Comparison of ENCODE assay signal across 19 cellular contexts in genomic region chr13:23504188-23504587, GRCh38.
DNase-seq lines count a peak whose midpoint lies in the region; ATAC-seq and TF ChIP-seq lines count a peak whose summit lies in the region.
"Had no signal": no experiment of that assay in that cellular context is flagged by ENCODE, and none has a peak within 500 bp of the region (broad histone marks: within the 10 kb centered on the region; RNA-seq: fewer than 3 reads in every experiment).

No MANE protein-coding gene starts in this region.

- WGBS in IMR-90 (ENCODE audit: extremely low coverage in 2 of 2, insufficient read length in 1 of 2), 2 experiments = 80% methylated on average over 1 of the region's 4 CpGs; no CpG with 5 or more reads in 1 of the 2 experiments

- CTCF ChIA-PET in IMR-90 (lab: Yijun Ruan, JAX) = interaction anchor here (0.6 to 1.6 kb wide), 2 partner anchors 204 to 218 kb away, joined by 3 read pairs; no protein-coding TSS in a partner anchor

- peak overlapping the region; percentile 83 for H3K18ac ChIP-seq in IMR-90 (ENCODE audit: low read depth, low read length)

- peak overlapping the region; percentile 96; the same call in 2 of the 3 replicates for H2BK15ac ChIP-seq in IMR-90 (ENCODE audit: low read depth, low read length)

- peak overlapping the region; percentile 58 for H2AK9ac ChIP-seq in IMR-90 (replicated peaks; ENCODE audit: low read depth, low read length, poor library complexity)

- no peak for TF ChIP-seq POLR2A in IMR-90 (IDR thresholded peaks at IDR 0.05; ENCODE audit: low read depth, low read length)
- no peak for TF ChIP-seq POLR2A in GM18505 (IDR thresholded peaks at IDR 0.05; ENCODE audit: borderline replicate concordance, extremely low read depth, insufficient read depth, insufficient read length)

- H3K36me3 ChIP-seq in IMR-90 (ENCODE audit: control insufficient read depth, insufficient read depth, low read length) = no peaks in the 10 kb centered on the region
- H3K36me3 ChIP-seq: adrenal gland, esophagus squamous epithelium, thyroid gland had no signal

- intact Hi-C loops in IMR-90 (cut with micrococcal nuclease) = loop anchor here (5.0 kb wide), 1 partner anchor 37 kb away; no protein-coding TSS in a partner anchor

- H3K9ac ChIP-seq in IMR-90 (ENCODE audit: low read depth, low read length) = no peak overlapping the region

- no peak for TF ChIP-seq CTCF in IMR-90 (conservative IDR thresholded peaks at IDR 0.05; ENCODE audit: low read depth, low read length)

- dilution Hi-C loops in IMR-90 (cut with HindIII; ENCODE audit: low sequenced_read_pairs, unreplicated experiment) = no loop called here

- H4K20me1 ChIP-seq in IMR-90 (ENCODE audit: insufficient read depth, low read length) = no peaks in the 10 kb centered on the region

- H3K9me1 ChIP-seq in IMR-90 (ENCODE audit: insufficient read depth, low read length) = peaks cover 26% of the 10 kb centered on the region

- in situ Hi-C loops in IMR-90 (cut with MboI; ENCODE audit: low sequenced_read_pairs) = no loop called here

- peak overlapping the region; percentile 95 for H2BK20ac ChIP-seq in IMR-90 (ENCODE audit: low read depth, low read length)

- peak; percentile 51 for DNase-seq in AG08395 (ENCODE audit: low spot score)
- DNase-seq in IMR-90 = peak; percentile 19
- DNase-seq in astrocyte of the hippocampus (ENCODE audit: low read depth, low spot score) = peak; percentile 28
- DNase-seq in left kidney (ENCODE audit: low read depth, low spot score) = peak; percentile 50
- no peak for DNase-seq in CD1c-positive myeloid dendritic cell (ENCODE audit: extremely low spot score)
- no peak for DNase-seq in effector CD8-positive, alpha-beta T cell (lab: John Stamatoyannopoulos, UW)
- DNase-seq: activated CD4-positive, alpha-beta T cell treated with anti-CD3 and anti-CD28 coated beads, Interleukin-2, amount 10 ng/mL, durations not matched to agents 7 days and 5 days; activated CD8-positive, alpha-beta memory T cell treated with anti-CD3 and anti-CD28 coated beads, Interleukin-2, amount 50 U/mL, for 4 hours; activated effector memory CD4-positive, alpha-beta T cell treated with anti-CD3 and anti-CD28 coated beads, Interleukin-2, amount 50 U/mL, for 16 hours; adrenal gland; effector memory CD4-positive, alpha-beta T cell; esophagus squamous epithelium; GF-D8; NCI-H446; stimulated activated naive CD4-positive, alpha-beta T cell; thyroid gland had no signal

- TF ChIP-seq RAD21 in IMR-90 (IDR thresholded peaks at IDR 0.05; ENCODE audit: low read length) = no peak

- H2BK120ac ChIP-seq in IMR-90 (ENCODE audit: low read depth, low read length) = peak overlapping the region; percentile 95

- H3K56ac ChIP-seq in IMR-90 (ENCODE audit: extremely low read depth, insufficient read depth, low read length) = no peak overlapping the region; the same call in 1 of the 2 replicates

- peaks cover 0 to 20% of the 10 kb centered on the region in 2 experiments; a peak in 2 of 4 replicates for H3K79me1 ChIP-seq in IMR-90 (ENCODE audit: low read depth in 1 of 2, low read length in 2 of 2)

- H3K27me3 ChIP-seq in IMR-90 (ENCODE audit: control insufficient read depth, insufficient read depth, low read length) = no peaks in the 10 kb centered on the region
- H3K27me3 ChIP-seq: adrenal gland, esophagus squamous epithelium, thyroid gland had no signal

- H3K23ac ChIP-seq in IMR-90 (ENCODE audit: low read depth, low read length) = peak overlapping the region; percentile 74

- no peak overlapping the region for H3K4me3 ChIP-seq in IMR-90 (ENCODE audit: insufficient read depth, low read depth, low read length)
- H3K4me3 ChIP-seq: adrenal gland, esophagus squamous epithelium, thyroid gland had no signal

- peaks cover 30% of the 10 kb centered on the region for H3K4me1 ChIP-seq in IMR-90 (ENCODE audit: control insufficient read depth, insufficient read depth, low read length)
- H3K4me1 ChIP-seq: thyroid gland had no signal

- peak overlapping the region; percentile 98 for H2AK5ac ChIP-seq in IMR-90 (ENCODE audit: low read depth, low read length)

- peak overlapping the region; percentile 83 for H3K14ac ChIP-seq in IMR-90 (replicated peaks; ENCODE audit: low read depth, low read length)

- peak overlapping the region; percentile 26 to 72; a peak in 3 of 4 replicates for H4K8ac ChIP-seq in IMR-90 (ENCODE audit: low read depth in 2 of 2, low read length in 2 of 2)

- peak overlapping the region; percentile 95 for H4K91ac ChIP-seq in IMR-90 (ENCODE audit: insufficient read depth, low read depth, low read length)

- H3K4ac ChIP-seq in IMR-90 (ENCODE audit: low read depth, low read length) = peak overlapping the region; percentile 93

- no peak overlapping the region for H3K4me2 ChIP-seq in IMR-90 (ENCODE audit: low read depth, low read length)

- POLR2A ChIA-PET in IMR-90 (lab: Charles Lee; ENCODE audit: unreplicated experiment) = no interaction called here

- ATAC-seq in IMR-90 (ENCODE audit: low read depth) = no peak
- no peak for ATAC-seq in GM21723 (IDR thresholded peaks at IDR 0.05; ENCODE audit: unreplicated experiment)
- no peak for ATAC-seq in GM18505 (IDR thresholded peaks at IDR 0.05; ENCODE audit: unreplicated experiment)

- H4K5ac ChIP-seq in IMR-90 (ENCODE audit: low read depth, low read length) = peak overlapping the region; percentile 75

- BruUV-seq in IMR-90 (replicated peaks; lab: Mats Ljungman, UMichigan) = no TSS peak

- no peak overlapping the region for H2AFZ ChIP-seq in IMR-90 (replicated peaks; ENCODE audit: low read length, poor library complexity)

- peak overlapping the region; percentile 85 for H2BK5ac ChIP-seq in IMR-90 (ENCODE audit: low read depth, low read length, poor library complexity, severe bottlenecking)

- peak overlapping the region; percentile 54; the same call in 1 of the 2 replicates for H3K27ac ChIP-seq in IMR-90 (ENCODE audit: insufficient read depth, low read length)
- H3K27ac ChIP-seq: adrenal gland, RWPE1, thyroid gland had no signal

- H3K9me3 ChIP-seq in IMR-90 (ENCODE audit: control insufficient read depth, insufficient read depth, low read length) = no peaks in the 10 kb centered on the region
- H3K9me3 ChIP-seq: adrenal gland, esophagus squamous epithelium, thyroid gland had no signal

TF ChIP-seq in IMR-90, 13 proteins besides CTCF, POLR2A, EP300 and RAD21:
- no peak for TF ChIP-seq RCOR1 (IDR thresholded peaks at IDR 0.05; ENCODE audit: insufficient replicate concordance, low read length)
- TF ChIP-seq, protein P1, sequence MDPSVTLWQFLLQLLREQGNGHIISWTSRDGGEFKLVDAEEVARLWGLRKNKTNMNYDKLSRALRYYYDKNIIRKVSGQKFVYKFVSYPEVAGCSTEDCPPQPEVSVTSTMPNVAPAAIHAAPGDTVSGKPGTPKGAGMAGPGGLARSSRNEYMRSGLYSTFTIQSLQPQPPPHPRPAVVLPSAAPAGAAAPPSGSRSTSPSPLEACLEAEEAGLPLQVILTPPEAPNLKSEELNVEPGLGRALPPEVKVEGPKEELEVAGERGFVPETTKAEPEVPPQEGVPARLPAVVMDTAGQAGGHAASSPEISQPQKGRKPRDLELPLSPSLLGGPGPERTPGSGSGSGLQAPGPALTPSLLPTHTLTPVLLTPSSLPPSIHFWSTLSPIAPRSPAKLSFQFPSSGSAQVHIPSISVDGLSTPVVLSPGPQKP (IDR thresholded peaks at IDR 0.05; ENCODE audit: borderline replicate concordance, low read depth, low read length) = no peak
- TF ChIP-seq NFE2L2 (IDR thresholded peaks at IDR 0.05; ENCODE audit: low read depth, low read length) = no peak
- no peak for TF ChIP-seq MAZ (IDR thresholded peaks at IDR 0.05; ENCODE audit: borderline replicate concordance, low read depth, low read length)
- no peak for TF ChIP-seq CHD1 (IDR thresholded peaks at IDR 0.05; ENCODE audit: low read depth, low read length)
- TF ChIP-seq SMC3 (IDR thresholded peaks at IDR 0.05; ENCODE audit: low read depth, low read length) = no peak
- TF ChIP-seq USF2 (IDR thresholded peaks at IDR 0.05; ENCODE audit: low read depth, low read length) = no peak
- TF ChIP-seq BHLHE40 (IDR thresholded peaks at IDR 0.05; ENCODE audit: low read depth, low read length) = no peak
- no peak for TF ChIP-seq RFX5 (IDR thresholded peaks at IDR 0.05; ENCODE audit: low read depth, low read length)
- TF ChIP-seq MAFK (IDR thresholded peaks at IDR 0.05; ENCODE audit: low read depth, low read length) = no peak
- no peak for TF ChIP-seq MXI1 (IDR thresholded peaks at IDR 0.05; ENCODE audit: borderline replicate concordance, low read depth, low read length)
- no peak for TF ChIP-seq FOS (IDR thresholded peaks at IDR 0.05; ENCODE audit: low read depth, low read length)
- no peak for TF ChIP-seq CEBPB (IDR thresholded peaks at IDR 0.05; ENCODE audit: low read depth, low read length)

Comparison
In these comparisons a context has a peak if more than half of its experiments do, and no peak if none do; other contexts are left out.
1. DNase-seq: peak in AG08395 (single experiment), IMR-90 (single experiment), astrocyte of the hippocampus (single experiment) and left kidney (single experiment); none in CD1c-positive myeloid dendritic cell (single experiment) and effector CD8-positive, alpha-beta T cell (single experiment).